ENCODE assay signal across 12 cellular contexts in the genomic region with DNA sequence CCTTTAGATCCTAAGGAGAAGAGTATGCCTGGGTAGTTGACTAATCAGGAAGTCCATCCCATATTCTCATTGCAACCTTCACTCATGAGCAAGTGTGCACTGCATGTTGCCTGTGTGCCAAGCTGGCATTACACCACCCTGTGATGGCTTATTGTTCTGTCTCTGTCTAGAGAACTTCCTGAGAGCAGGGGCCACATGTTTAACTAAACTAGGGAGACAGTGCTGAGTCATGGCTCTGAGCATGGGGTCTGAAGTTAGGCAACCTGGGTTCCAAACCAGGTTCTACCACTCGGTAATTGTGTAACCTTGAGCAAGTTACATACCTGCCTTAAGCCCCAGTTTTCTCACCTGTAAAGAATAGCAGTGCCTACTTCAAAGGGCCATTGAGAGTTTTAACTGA. TPM values are rescaled to one million over a fixed set of nuclear protein-coding genes. Genes with fewer than 3 reads are reported as not detected.
DNase-seq lines count a peak whose midpoint lies in the region; ATAC-seq and TF ChIP-seq lines count a peak whose summit lies in the region.
"Had no signal": no experiment of that assay in that cellular context is flagged by ENCODE, and none has a peak within 500 bp of the region (broad histone marks: within the 10 kb centered on the region; RNA-seq: fewer than 3 reads in every experiment).

No MANE protein-coding gene starts in this region.

- H3K9me3 ChIP-seq in RWPE2 (ENCODE audit: severe bottlenecking) = no peaks in the 10 kb centered on the region
- no peaks in the 10 kb centered on the region for H3K9me3 ChIP-seq in gastrocnemius medialis
- no peaks in the 10 kb centered on the region for H3K9me3 ChIP-seq in Peyer's patch
- H3K9me3 ChIP-seq: prostate gland had no signal

- intact Hi-C loops in gastrocnemius medialis (cut with DNase I; ENCODE audit: low total_unique reads) = loop anchor here (5.0 kb wide), 2 partner anchors 199 to 309 kb away; a partner anchor contains a TSS

- peaks cover 7% of the 10 kb centered on the region for H3K9me3 Mint-ChIP-seq in activated naive CD4-positive, alpha-beta T cell treated with anti-CD3 and anti-CD28 coated beads, Interleukin-2, amount 10 ng/mL, durations not matched to agents 7 days and 5 days

- DNase-seq in HT1080 (ENCODE audit: low read depth) (peak; percentile 83), RWPE2 (ENCODE audit: low spot score) (peak; percentile 79), fibroblast of villous mesenchyme (ENCODE audit: low read depth) (peak; percentile 33), gastrocnemius medialis (peak; percentile 10 to 37), Peyer's patch (no peak)
- DNase-seq in activated T-cell treated with anti-CD3 and anti-CD28 coated beads, Interleukin-2, amount 50 U/mL, for 1 hour = no peak
- no peak for DNase-seq in activated naive CD4-positive, alpha-beta T cell treated with anti-CD3 and anti-CD28 coated beads, Interleukin-2, amount 10 ng/mL, durations not matched to agents 7 days and 5 days
- DNase-seq: islet precursor cell, NCI-H510A, T-helper 9 cell had no signal

- CTCF ChIA-PET in activated naive CD4-positive, alpha-beta T cell treated with anti-CD3 and anti-CD28 coated beads, Interleukin-2, amount 10 ng/mL, durations not matched to agents 7 days and 5 days (lab: Charles Lee) = no interaction called here

- no peak overlapping the region for H3K4me3 ChIP-seq in RWPE2 (ENCODE audit: severe bottlenecking)
- H3K4me3 ChIP-seq in fibroblast of villous mesenchyme (ENCODE audit: low read depth, low read length) = no peak overlapping the region
- no peak overlapping the region for H3K4me3 ChIP-seq in gastrocnemius medialis
- H3K4me3 ChIP-seq in Peyer's patch = no peak overlapping the region
- H3K4me3 ChIP-seq: prostate gland had no signal

- ATAC-seq in RWPE2 (ENCODE audit: low read depth) = peak; percentile 99
- ATAC-seq in gastrocnemius medialis = peak; percentile 64 to 66
- ATAC-seq in GM18520 (IDR thresholded peaks at IDR 0.05; ENCODE audit: unreplicated experiment) = no peak

- H3K4me1 Mint-ChIP-seq in activated naive CD4-positive, alpha-beta T cell treated with anti-CD3 and anti-CD28 coated beads, Interleukin-2, amount 10 ng/mL, durations not matched to agents 7 days and 5 days = peaks cover 8% of the 10 kb centered on the region

- TF ChIP-seq POLR2A in gastrocnemius medialis (IDR thresholded peaks at IDR 0.05) = no peak
- TF ChIP-seq POLR2A in Peyer's patch (IDR thresholded peaks at IDR 0.05) = no peak

- H3K27me3 ChIP-seq in RWPE2 (ENCODE audit: insufficient read depth, poor library complexity, severe bottlenecking) (no peaks in the 10 kb centered on the region), gastrocnemius medialis (no peaks in the 10 kb centered on the region), Peyer's patch (no peaks in the 10 kb centered on the region)

- H3K27ac Mint-ChIP-seq in activated naive CD4-positive, alpha-beta T cell treated with anti-CD3 and anti-CD28 coated beads, Interleukin-2, amount 10 ng/mL, durations not matched to agents 7 days and 5 days = no peak overlapping the region

- H3K27me3 Mint-ChIP-seq in activated naive CD4-positive, alpha-beta T cell treated with anti-CD3 and anti-CD28 coated beads, Interleukin-2, amount 10 ng/mL, durations not matched to agents 7 days and 5 days = no peaks in the 10 kb centered on the region

- no peak overlapping the region for H3K4me3 Mint-ChIP-seq in activated naive CD4-positive, alpha-beta T cell treated with anti-CD3 and anti-CD28 coated beads, Interleukin-2, amount 10 ng/mL, durations not matched to agents 7 days and 5 days

- no peak for TF ChIP-seq CTCF in RWPE2 (IDR thresholded peaks at IDR 0.05; ENCODE audit: poor library complexity, severe bottlenecking)
- TF ChIP-seq CTCF in fibroblast of villous mesenchyme (IDR thresholded peaks at IDR 0.05; ENCODE audit: insufficient read depth, low read depth, low read length) = no peak
- no peak for TF ChIP-seq CTCF in gastrocnemius medialis (IDR thresholded peaks at IDR 0.05 in 4 of 5, conservative IDR thresholded peaks at IDR 0.05 in 1 of 5)
- TF ChIP-seq CTCF in Peyer's patch (IDR thresholded peaks at IDR 0.05) = no peak

- H3K27ac ChIP-seq in RWPE2 (ENCODE audit: poor library complexity, severe bottlenecking) = peak overlapping the region; percentile 88
- peak overlapping the region; percentile 67 to 78 (median 73) for H3K27ac ChIP-seq in gastrocnemius medialis
- no peak overlapping the region for H3K27ac ChIP-seq in Peyer's patch
- H3K27ac ChIP-seq: prostate gland had no signal

- no peaks in the 10 kb centered on the region for H3K36me3 ChIP-seq in RWPE2 (ENCODE audit: low read depth)
- no peaks in the 10 kb centered on the region for H3K36me3 ChIP-seq in gastrocnemius medialis
- H3K36me3 ChIP-seq in Peyer's patch = no peaks in the 10 kb centered on the region
- H3K36me3 ChIP-seq: prostate gland had no signal

- in situ Hi-C loops in gastrocnemius medialis (cut with MboI; ENCODE audit: low sequenced_read_pairs in 4 of 4) = no loop called here

- H3K4me1 ChIP-seq in RWPE2 (ENCODE audit: insufficient read depth, poor library complexity, severe bottlenecking) (peaks cover 13% of the 10 kb centered on the region), gastrocnemius medialis (peaks cover 17 to 20% of the 10 kb centered on the region in 2 donors), Peyer's patch (no peaks in the 10 kb centered on the region)
- H3K4me1 ChIP-seq: prostate gland had no signal

- H3K36me3 Mint-ChIP-seq in activated naive CD4-positive, alpha-beta T cell treated with anti-CD3 and anti-CD28 coated beads, Interleukin-2, amount 10 ng/mL, durations not matched to agents 7 days and 5 days = no peaks in the 10 kb centered on the region

RNA-seq across cellular contexts. Expression of a gene that starts 39.6 kb away (rescaled TPM):
- total RNA-seq in HT1080 (2014; rRNA removed; shearing (Covaris generic)) = 2.7 and 3.2 TPM in 2 replicates
- 3.3 and 3.8 TPM in 2 replicates for polyA plus RNA-seq in HT1080 (2015; cell fraction: cytosol; rRNA removed)
- 3.1 and 3.2 TPM in 2 replicates for polyA plus RNA-seq in HT1080 (2015; cell fraction: nucleus; rRNA removed)
- total RNA-seq in fibroblast of villous mesenchyme (2.3 and 3.9 TPM in 2 replicates), gastrocnemius medialis (1 to 10 TPM in 2 of 4 donors, under 1 TPM in 2; 0.68 to 1.6 (median 1.0) TPM), Peyer's patch (1 to 10 TPM in 3 of 4 donors, not detected in 1; 1.6 to 8.3 (median 2.0) TPM)

Comparison
In these comparisons a context has a peak if more than half of its experiments do, and no peak if none do; other contexts are left out.
1. DNase-seq: peak in HT1080 (single experiment), RWPE2 (single experiment), fibroblast of villous mesenchyme (single experiment) and gastrocnemius medialis (2 of 2); none in Peyer's patch (0 of 3), activated T-cell treated with anti-CD3 and anti-CD28 coated beads, Interleukin-2, amount 50 U/mL, for 1 hour (single experiment) and activated naive CD4-positive, alpha-beta T cell treated with anti-CD3 and anti-CD28 coated beads, Interleukin-2, amount 10 ng/mL, durations not matched to agents 7 days and 5 days (single experiment).
2. H3K27ac ChIP-seq: peak in RWPE2 (single experiment) and gastrocnemius medialis (4 of 4); none in Peyer's patch (0 of 4).